ENCODE assay signal across 1 cellular context in the genomic region with DNA sequence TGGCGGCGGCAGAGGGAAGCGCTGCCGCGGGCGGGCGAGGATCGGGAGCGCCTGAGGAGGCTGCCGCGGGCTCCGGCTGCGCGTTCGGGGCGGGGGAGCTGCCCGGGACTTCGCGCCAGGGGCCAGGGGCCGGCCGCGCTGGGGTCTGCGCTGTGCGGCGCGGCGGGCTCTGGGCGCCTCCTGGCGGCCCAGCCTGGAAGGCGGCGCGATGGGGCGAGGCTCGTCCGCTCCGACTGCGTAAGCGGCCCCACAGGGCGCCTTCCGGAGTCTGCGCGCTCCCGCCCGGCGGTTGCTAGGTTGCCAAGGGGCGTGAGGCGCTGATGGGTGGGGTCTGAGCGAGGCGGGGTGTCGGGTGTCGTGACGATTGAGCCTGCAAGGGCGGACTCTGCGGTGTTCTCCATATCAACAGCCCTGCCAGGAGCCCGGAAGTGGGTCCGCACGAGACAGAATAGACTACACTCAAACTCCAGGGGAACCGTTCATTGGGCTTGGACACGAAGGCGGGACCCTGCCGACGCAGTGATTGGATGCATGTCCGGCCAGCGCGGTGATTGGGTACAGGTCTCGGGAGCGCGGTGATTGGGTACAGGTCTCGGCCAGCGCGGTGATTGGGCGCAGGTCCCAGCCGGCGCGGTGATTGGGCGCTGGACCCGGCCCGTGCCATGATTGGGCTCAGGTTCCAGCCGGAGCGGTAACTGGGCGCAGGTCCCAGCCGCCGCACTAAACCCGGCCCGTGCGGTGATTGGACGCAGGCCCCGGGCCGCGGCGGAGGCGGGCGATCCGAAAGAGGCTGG.
A peak's percentile ranks its signal among the peaks of the same experiment; 100 is the strongest.
TF ChIP-seq lines count a peak whose summit lies in the region.

A gene with protein sequence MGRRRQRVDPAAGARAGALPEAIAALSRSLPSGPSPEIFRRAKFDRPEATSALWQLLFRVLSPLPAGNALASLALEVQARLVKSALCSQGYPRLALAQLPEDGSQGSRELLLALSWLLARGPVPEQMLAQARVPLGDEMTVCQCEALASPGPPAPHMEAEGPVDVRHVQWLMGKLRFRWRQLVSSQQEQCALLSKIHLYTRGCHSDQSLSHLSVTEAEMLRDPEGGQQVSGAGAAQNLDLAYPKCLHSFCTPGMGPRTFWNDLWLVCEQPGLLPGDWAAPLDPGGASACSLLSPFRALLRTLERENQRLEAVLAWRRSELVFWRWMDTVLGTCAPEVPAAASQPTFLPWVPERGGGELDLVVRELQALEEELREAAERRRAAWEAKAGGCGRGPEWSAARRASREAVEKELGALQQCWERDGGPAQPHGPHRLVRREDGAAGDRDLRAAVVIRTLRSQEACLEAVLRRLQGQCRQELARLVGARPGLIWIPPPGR (plus strand): TSS at position 675 of the 794 bp plus-strand sequence. CDS start 130 bp downstream, outside the sequence.

TF ChIP-seq in HepG2, 621 proteins besides CTCF, POLR2A, EP300 and RAD21 (continues in another document):
- TF ChIP-seq, protein P1, sequence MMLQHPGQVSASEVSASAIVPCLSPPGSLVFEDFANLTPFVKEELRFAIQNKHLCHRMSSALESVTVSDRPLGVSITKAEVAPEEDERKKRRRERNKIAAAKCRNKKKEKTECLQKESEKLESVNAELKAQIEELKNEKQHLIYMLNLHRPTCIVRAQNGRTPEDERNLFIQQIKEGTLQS (CRISPR knock-in tag; IDR thresholded peaks at IDR 0.05), result no peak
- TF ChIP-seq ZNF724P (CRISPR knock-in tag; IDR thresholded peaks at IDR 0.05; ENCODE audit: borderline replicate concordance) (no peak; the same call in 1 of the 2 replicates), SALL1 (CRISPR knock-in tag; IDR thresholded peaks at IDR 0.05) (peak; percentile 75), MAZ (IDR thresholded peaks at IDR 0.05; ENCODE audit: borderline replicate concordance, low read depth, low read length) (peak; percentile 85), MAZ (CRISPR knock-in tag; IDR thresholded peaks at IDR 0.05; ENCODE audit: low read depth) (peak; percentile 92), ZNF782 (CRISPR knock-in tag; IDR thresholded peaks at IDR 0.05; ENCODE audit: borderline replicate concordance) (no peak; the same call in 1 of the 2 replicates), FOXC1 (CRISPR knock-in tag; IDR thresholded peaks at IDR 0.05; ENCODE audit: borderline replicate concordance) (peak; percentile 84), ZMAT3 (CRISPR knock-in tag; conservative IDR thresholded peaks at IDR 0.05) (peak; percentile 88; the same call in 1 of the 2 replicates), SMARCE1 (IDR thresholded peaks at IDR 0.05; ENCODE audit: borderline replicate concordance) (no peak), PPARG (CRISPR knock-in tag; conservative IDR thresholded peaks at IDR 0.05) (peak; percentile 14), PLRG1 (conservative IDR thresholded peaks at IDR 0.05) (no peak), NFRKB (IDR thresholded peaks at IDR 0.05) (no peak), ZSCAN12 (CRISPR knock-in tag; IDR thresholded peaks at IDR 0.05) (no peak), ZSCAN22 (CRISPR knock-in tag; IDR thresholded peaks at IDR 0.05) (no peak), RFX5 (IDR thresholded peaks at IDR 0.05; ENCODE audit: low read depth, low read length) (peak; percentile 61), ZNF674 (CRISPR knock-in tag; IDR thresholded peaks at IDR 0.05; ENCODE audit: low read depth) (no peak), ZBTB3 (CRISPR knock-in tag; IDR thresholded peaks at IDR 0.05; ENCODE audit: borderline replicate concordance, low read depth) (no peak), ZNF816 (CRISPR knock-in tag; IDR thresholded peaks at IDR 0.05; ENCODE audit: borderline replicate concordance) (peak; percentile 72; the same call in 1 of the 2 replicates), CBFB (CRISPR knock-in tag; IDR thresholded peaks at IDR 0.05) (peak; percentile 56), ZNF30 (CRISPR knock-in tag; IDR thresholded peaks at IDR 0.05) (no peak), STAG1 (CRISPR knock-in tag; IDR thresholded peaks at IDR 0.05) (peak; percentile 63), JARID2 (CRISPR knock-in tag; IDR thresholded peaks at IDR 0.05; ENCODE audit: insufficient replicate concordance) (no peak), HNRNPL (IDR thresholded peaks at IDR 0.05; ENCODE audit: low read depth, low read length) (peak; percentile 62; the same call in 1 of the 2 replicates)
- TF ChIP-seq, protein P2, sequence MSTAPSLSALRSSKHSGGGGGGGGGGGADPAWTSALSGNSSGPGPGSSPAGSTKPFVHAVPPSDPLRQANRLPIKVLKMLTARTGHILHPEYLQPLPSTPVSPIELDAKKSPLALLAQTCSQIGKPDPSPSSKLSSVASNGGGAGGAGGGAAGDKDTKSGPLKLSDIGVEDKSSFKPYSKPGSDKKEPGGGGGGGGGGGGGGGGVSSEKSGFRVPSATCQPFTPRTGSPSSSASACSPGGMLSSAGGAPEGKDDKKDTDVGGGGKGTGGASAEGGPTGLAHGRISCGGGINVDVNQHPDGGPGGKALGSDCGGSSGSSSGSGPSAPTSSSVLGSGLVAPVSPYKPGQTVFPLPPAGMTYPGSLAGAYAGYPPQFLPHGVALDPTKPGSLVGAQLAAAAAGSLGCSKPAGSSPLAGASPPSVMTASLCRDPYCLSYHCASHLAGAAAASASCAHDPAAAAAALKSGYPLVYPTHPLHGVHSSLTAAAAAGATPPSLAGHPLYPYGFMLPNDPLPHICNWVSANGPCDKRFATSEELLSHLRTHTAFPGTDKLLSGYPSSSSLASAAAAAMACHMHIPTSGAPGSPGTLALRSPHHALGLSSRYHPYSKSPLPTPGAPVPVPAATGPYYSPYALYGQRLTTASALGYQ (CRISPR knock-in tag; IDR thresholded peaks at IDR 0.05), result peak; percentile 31; the same call in 1 of the 2 replicates
- TF ChIP-seq, protein P3, sequence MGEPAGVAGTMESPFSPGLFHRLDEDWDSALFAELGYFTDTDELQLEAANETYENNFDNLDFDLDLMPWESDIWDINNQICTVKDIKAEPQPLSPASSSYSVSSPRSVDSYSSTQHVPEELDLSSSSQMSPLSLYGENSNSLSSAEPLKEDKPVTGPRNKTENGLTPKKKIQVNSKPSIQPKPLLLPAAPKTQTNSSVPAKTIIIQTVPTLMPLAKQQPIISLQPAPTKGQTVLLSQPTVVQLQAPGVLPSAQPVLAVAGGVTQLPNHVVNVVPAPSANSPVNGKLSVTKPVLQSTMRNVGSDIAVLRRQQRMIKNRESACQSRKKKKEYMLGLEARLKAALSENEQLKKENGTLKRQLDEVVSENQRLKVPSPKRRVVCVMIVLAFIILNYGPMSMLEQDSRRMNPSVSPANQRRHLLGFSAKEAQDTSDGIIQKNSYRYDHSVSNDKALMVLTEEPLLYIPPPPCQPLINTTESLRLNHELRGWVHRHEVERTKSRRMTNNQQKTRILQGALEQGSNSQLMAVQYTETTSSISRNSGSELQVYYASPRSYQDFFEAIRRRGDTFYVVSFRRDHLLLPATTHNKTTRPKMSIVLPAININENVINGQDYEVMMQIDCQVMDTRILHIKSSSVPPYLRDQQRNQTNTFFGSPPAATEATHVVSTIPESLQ (CRISPR knock-in tag; conservative IDR thresholded peaks at IDR 0.05), result 0 out of 2 replicates have a peak, but pooled peaks have one; percentile 71
- TF ChIP-seq, protein P4, sequence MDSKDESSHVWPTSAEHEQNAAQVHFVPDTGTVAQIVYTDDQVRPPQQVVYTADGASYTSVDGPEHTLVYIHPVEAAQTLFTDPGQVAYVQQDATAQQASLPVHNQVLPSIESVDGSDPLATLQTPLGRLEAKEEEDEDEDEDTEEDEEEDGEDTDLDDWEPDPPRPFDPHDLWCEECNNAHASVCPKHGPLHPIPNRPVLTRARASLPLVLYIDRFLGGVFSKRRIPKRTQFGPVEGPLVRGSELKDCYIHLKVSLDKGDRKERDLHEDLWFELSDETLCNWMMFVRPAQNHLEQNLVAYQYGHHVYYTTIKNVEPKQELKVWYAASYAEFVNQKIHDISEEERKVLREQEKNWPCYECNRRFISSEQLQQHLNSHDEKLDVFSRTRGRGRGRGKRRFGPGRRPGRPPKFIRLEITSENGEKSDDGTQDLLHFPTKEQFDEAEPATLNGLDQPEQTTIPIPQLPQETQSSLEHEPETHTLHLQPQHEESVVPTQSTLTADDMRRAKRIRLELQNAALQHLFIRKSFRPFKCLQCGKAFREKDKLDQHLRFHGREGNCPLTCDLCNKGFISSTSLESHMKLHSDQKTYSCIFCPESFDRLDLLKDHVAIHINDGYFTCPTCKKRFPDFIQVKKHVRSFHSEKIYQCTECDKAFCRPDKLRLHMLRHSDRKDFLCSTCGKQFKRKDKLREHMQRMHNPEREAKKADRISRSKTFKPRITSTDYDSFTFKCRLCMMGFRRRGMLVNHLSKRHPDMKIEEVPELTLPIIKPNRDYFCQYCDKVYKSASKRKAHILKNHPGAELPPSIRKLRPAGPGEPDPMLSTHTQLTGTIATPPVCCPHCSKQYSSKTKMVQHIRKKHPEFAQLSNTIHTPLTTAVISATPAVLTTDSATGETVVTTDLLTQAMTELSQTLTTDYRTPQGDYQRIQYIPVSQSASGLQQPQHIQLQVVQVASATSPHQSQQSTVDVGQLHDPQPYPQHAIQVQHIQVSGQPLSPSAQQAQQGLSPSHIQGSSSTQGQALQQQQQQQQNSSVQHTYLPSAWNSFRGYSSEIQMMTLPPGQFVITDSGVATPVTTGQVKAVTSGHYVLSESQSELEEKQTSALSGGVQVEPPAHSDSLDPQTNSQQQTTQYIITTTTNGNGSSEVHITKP (CRISPR knock-in tag; IDR thresholded peaks at IDR 0.05; ENCODE audit: low read depth), result no peak
- TF ChIP-seq, protein P5, sequence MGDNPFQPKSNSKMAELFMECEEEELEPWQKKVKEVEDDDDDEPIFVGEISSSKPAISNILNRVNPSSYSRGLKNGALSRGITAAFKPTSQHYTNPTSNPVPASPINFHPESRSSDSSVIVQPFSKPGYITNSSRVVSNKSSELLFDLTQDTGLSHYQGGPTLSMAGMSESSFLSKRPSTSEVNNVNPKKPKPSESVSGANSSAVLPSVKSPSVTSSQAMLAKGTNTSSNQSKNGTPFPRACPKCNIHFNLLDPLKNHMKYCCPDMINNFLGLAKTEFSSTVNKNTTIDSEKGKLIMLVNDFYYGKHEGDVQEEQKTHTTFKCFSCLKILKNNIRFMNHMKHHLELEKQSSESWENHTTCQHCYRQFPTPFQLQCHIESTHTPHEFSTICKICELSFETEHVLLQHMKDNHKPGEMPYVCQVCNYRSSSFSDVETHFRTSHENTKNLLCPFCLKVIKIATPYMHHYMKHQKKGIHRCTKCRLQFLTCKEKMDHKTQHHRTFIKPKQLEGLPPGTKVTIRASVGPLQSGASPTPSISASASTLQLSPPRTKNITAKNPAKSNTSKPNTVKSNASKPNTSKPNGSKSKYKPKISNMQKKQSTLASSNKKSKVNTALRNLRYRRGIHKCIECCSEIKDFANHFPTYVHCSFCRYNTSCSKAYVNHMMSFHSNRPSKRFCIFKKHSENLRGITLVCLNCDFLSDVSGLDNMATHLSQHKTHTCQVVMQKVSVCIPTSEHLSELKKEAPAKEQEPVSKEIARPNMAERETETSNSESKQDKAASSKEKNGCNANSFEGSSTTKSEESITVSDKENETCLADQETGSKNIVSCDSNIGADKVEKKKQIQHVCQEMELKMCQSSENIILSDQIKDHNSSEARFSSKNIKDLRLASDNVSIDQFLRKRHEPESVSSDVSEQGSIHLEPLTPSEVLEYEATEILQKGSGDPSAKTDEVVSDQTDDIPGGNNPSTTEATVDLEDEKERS (CRISPR knock-in tag; IDR thresholded peaks at IDR 0.05), result peak; percentile 59; the same call in 1 of the 2 replicates
- TF ChIP-seq, protein P6, sequence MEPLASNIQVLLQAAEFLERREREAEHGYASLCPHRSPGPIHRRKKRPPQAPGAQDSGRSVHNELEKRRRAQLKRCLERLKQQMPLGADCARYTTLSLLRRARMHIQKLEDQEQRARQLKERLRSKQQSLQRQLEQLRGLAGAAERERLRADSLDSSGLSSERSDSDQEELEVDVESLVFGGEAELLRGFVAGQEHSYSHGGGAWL (CRISPR knock-in tag; IDR thresholded peaks at IDR 0.05), result 0 out of 2 replicates have a peak, but pooled peaks have one; percentile 50
- TF ChIP-seq, protein P7, sequence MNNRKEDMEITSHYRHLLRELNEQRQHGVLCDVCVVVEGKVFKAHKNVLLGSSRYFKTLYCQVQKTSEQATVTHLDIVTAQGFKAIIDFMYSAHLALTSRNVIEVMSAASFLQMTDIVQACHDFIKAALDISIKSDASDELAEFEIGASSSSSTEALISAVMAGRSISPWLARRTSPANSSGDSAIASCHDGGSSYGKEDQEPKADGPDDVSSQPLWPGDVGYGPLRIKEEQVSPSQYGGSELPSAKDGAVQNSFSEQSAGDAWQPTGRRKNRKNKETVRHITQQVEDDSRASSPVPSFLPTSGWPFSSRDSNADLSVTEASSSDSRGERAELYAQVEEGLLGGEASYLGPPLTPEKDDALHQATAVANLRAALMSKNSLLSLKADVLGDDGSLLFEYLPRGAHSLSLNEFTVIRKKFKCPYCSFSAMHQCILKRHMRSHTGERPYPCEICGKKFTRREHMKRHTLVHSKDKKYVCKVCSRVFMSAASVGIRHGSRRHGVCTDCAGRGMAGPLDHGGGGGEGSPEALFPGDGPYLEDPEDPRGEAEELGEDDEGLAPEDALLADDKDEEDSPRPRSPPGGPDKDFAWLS (CRISPR knock-in tag; IDR thresholded peaks at IDR 0.05; ENCODE audit: borderline replicate concordance), result no peak
- TF ChIP-seq, protein P8, sequence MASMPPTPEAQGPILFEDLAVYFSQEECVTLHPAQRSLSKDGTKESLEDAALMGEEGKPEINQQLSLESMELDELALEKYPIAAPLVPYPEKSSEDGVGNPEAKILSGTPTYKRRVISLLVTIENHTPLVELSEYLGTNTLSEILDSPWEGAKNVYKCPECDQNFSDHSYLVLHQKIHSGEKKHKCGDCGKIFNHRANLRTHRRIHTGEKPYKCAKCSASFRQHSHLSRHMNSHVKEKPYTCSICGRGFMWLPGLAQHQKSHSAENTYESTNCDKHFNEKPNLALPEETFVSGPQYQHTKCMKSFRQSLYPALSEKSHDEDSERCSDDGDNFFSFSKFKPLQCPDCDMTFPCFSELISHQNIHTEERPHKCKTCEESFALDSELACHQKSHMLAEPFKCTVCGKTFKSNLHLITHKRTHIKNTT (CRISPR knock-in tag; IDR thresholded peaks at IDR 0.05), result no peak
- TF ChIP-seq, protein P9, sequence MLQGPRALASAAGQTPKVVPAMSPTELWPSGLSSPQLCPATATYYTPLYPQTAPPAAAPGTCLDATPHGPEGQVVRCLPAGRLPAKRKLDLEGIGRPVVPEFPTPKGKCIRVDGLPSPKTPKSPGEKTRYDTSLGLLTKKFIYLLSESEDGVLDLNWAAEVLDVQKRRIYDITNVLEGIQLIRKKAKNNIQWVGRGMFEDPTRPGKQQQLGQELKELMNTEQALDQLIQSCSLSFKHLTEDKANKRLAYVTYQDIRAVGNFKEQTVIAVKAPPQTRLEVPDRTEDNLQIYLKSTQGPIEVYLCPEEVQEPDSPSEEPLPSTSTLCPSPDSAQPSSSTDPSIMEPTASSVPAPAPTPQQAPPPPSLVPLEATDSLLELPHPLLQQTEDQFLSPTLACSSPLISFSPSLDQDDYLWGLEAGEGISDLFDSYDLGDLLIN (CRISPR knock-in tag; IDR thresholded peaks at IDR 0.05; ENCODE audit: borderline replicate concordance), result no peak
